ENCODE assay signal across 8 cellular contexts in genomic region chr11:44568706-44569473, GRCh38. TPM values are rescaled to one million over a fixed set of nuclear protein-coding genes. Genes with fewer than 3 reads are reported as not detected.
DNase-seq lines count a peak whose midpoint lies in the region; ATAC-seq, FAIRE-seq and TF ChIP-seq lines count a peak whose summit lies in the region.

No MANE protein-coding gene starts in this region.

- no peaks in the 10 kb centered on the region for H3K79me2 ChIP-seq in OCI-LY7 (ENCODE audit: insufficient read depth, low read depth, low read length)

- H3K4me2 ChIP-seq in OCI-LY7 (ENCODE audit: low read length), result peak overlapping the region; percentile 51

- POLR2A ChIA-PET in OCI-LY7 (lab: Charles Lee), result interaction anchor here (0.6 to 1.2 kb wide), 2 partner anchors 41 to 511 kb away, joined by 3 read pairs; no protein-coding TSS in a partner anchor

- TF ChIP-seq CTCF in GM13977 (IDR thresholded peaks at IDR 0.05; ENCODE audit: extremely low read depth, insufficient read depth, missing control alignments) (no peak), OCI-LY7 (conservative IDR thresholded peaks at IDR 0.05; ENCODE audit: low read length) (no peak), psoas muscle (IDR thresholded peaks at IDR 0.05) (no peak)

- no TSS peak for BruUV-seq in OCI-LY7 (replicated peaks; lab: Mats Ljungman, UMichigan)

- intact Hi-C loops in OCI-LY7 (cut with micrococcal nuclease; ENCODE audit: unreplicated experiment) (loop anchor here (10.0 kb wide), 1 partner anchor 516 kb away; no protein-coding TSS in a partner anchor), psoas muscle (cut with DNase I) (loop anchor here in 1 of 2 donors (2.0 kb wide), 1 partner anchor 24 kb away; no protein-coding TSS in a partner anchor)

- H3K9me3 Mint-ChIP-seq in activated T-cell treated with anti-CD3 and anti-CD28 coated beads, Interleukin-2, amount 50 U/mL, for 72 hours, result peaks cover 0 to 2% of the 10 kb centered on the region in 2 donors

- peak overlapping the region; percentile 88 to 93 for H3K4me3 Mint-ChIP-seq in activated T-cell treated with anti-CD3 and anti-CD28 coated beads, Interleukin-2, amount 50 U/mL, for 72 hours

- no peak overlapping the region for H3K27ac ChIP-seq in OCI-LY7 (ENCODE audit: low read depth, low read length, poor library complexity, severe bottlenecking)
- peak overlapping the region; percentile 82 for H3K27ac ChIP-seq in psoas muscle

- H3K4me3 ChIP-seq in OCI-LY7 (ENCODE audit: low read depth, low read length, poor library complexity, severe bottlenecking) (no peak overlapping the region), psoas muscle (peak overlapping the region; percentile 77)

- H2AFZ ChIP-seq in OCI-LY7 (ENCODE audit: low read length), result peak overlapping the region; percentile 51

- H3K9me2 ChIP-seq in OCI-LY7 (ENCODE audit: insufficient read depth, low read length), result no peaks in the 10 kb centered on the region

- H3K27me3 ChIP-seq in psoas muscle (ENCODE audit: insufficient read depth in 3 of 3, low read length in 2 of 3), result no peaks in the 10 kb centered on the region

- peaks cover 14 to 23% of the 10 kb centered on the region in 2 donors for H3K36me3 Mint-ChIP-seq in activated T-cell treated with anti-CD3 and anti-CD28 coated beads, Interleukin-2, amount 50 U/mL, for 72 hours (ENCODE audit: insufficient read depth in 2 of 2)

- peak; percentile 74 for DNase-seq in GM13977 (ENCODE audit: low spot score)
- DNase-seq in OCI-LY7 (ENCODE audit: low spot score), result peak; percentile 51
- DNase-seq in activated T-cell treated with anti-CD3 and anti-CD28 coated beads, Interleukin-2, amount 50 U/mL, for 72 hours, result peak; percentile 92 to 93
- DNase-seq in fibroblast of peridontal ligament (ENCODE audit: extremely low read depth), result peak; percentile 87
- peak; percentile 80 to 82 for DNase-seq in psoas muscle
- peak; percentile 85 for DNase-seq in urothelium cell line (ENCODE audit: low spot score)
- no peak for DNase-seq in NCI-H128 (lab: John Stamatoyannopoulos, UW; ENCODE audit: unreplicated experiment)

- 41 to 52% (median 45%) methylated on average over 13 to 14 of the region's 14 CpGs for WGBS in psoas muscle, 3 donors

- H3K36me3 ChIP-seq in OCI-LY7 (ENCODE audit: insufficient read depth, low read length) (no peaks in the 10 kb centered on the region), psoas muscle (ENCODE audit: insufficient read depth in 1 of 2, low read depth in 1 of 2) (no peaks in the 10 kb centered on the region)

- H3K4me1 ChIP-seq in OCI-LY7 (ENCODE audit: insufficient read depth, low read length, poor library complexity, severe bottlenecking), result peaks cover 34% of the 10 kb centered on the region
- H3K4me1 ChIP-seq in psoas muscle, result peaks cover 46% of the 10 kb centered on the region

- H3K9me3 ChIP-seq in OCI-LY7 (ENCODE audit: low read length) (no peaks in the 10 kb centered on the region), psoas muscle (no peaks in the 10 kb centered on the region)

- in situ Hi-C loops in GM13977 (cut with MboI; ENCODE audit: low pct_unique_long_range_greater_than_20kb, low sequenced_read_pairs, unreplicated experiment), result no loop called here

- ATAC-seq in HG02763 (IDR thresholded peaks at IDR 0.05; ENCODE audit: unreplicated experiment) (peak; percentile 43), psoas muscle (peak in 3 of 4 donors; percentile 37 to 56 (median 43))
- peak; percentile 74 for ATAC-seq in activated T-cell treated with anti-CD3 and anti-CD28 coated beads, Interleukin-2, amount 50 U/mL, for 72 hours (replicated peaks in 1 of 2)

- peak; percentile 69 for FAIRE-seq in urothelium cell line (lab: Jason Lieb, UNC)

- CTCF ChIA-PET in OCI-LY7 (lab: Charles Lee; ENCODE audit: unreplicated experiment), result no interaction called here

- no peaks in the 10 kb centered on the region for H3K27me3 Mint-ChIP-seq in activated T-cell treated with anti-CD3 and anti-CD28 coated beads, Interleukin-2, amount 50 U/mL, for 72 hours (ENCODE audit: low read depth)

- no peaks in the 10 kb centered on the region for H4K20me1 ChIP-seq in OCI-LY7 (ENCODE audit: insufficient read depth, low read length)

- H3K4me1 Mint-ChIP-seq in activated T-cell treated with anti-CD3 and anti-CD28 coated beads, Interleukin-2, amount 50 U/mL, for 72 hours (ENCODE audit: low read depth), result peaks cover 89% of the 10 kb centered on the region

- peak overlapping the region; percentile 59 for H3K27ac Mint-ChIP-seq in activated T-cell treated with anti-CD3 and anti-CD28 coated beads, Interleukin-2, amount 50 U/mL, for 72 hours

RNA-seq across cellular contexts. Expression of gene CD82, which starts 3.4 kb away (rescaled TPM):
- total RNA-seq in OCI-LY7 (2014; rRNA removed; shearing (Covaris generic)), result 1.2 and 1.8 TPM in 2 replicates
- total RNA-seq in OCI-LY7 (2022) (3.4 and 6.4 TPM in 2 replicates), psoas muscle (100 to 1,000 TPM in 1 of 4 donors, 10 to 100 TPM in 3; 25.9 to 162 (median 50.2) TPM)
- total RNA-seq in activated T-cell treated with anti-CD3 and anti-CD28 coated beads, Interleukin-2, amount 50 U/mL, for 72 hours, result 100 to 1,000 TPM; 364 to 421 TPM
- 10 to 100 TPM; 13.3 to 22.1 (median 13.7) TPM for polyA plus RNA-seq in psoas muscle
